In genomic region chr17:4420692-4421131, GRCh38 we compare ENCODE assay signal across 8 cellular contexts. TPM values are rescaled to one million over a fixed set of nuclear protein-coding genes. Genes with fewer than 3 reads are reported as not detected.
DNase-seq lines count a peak whose midpoint lies in the region; ATAC-seq and TF ChIP-seq lines count a peak whose summit lies in the region.

No MANE protein-coding gene starts in this region.

- H3K27ac ChIP-seq in GM23248: no peak overlapping the region
- H3K27ac ChIP-seq in coronary artery: no peak overlapping the region
- H3K27ac ChIP-seq in left lung: no peak overlapping the region

- ATAC-seq in left lung (peak; percentile 95), GM21619 (IDR thresholded peaks at IDR 0.05; ENCODE audit: unreplicated experiment) (no peak)

- H4K20me1 ChIP-seq in GM23248 (ENCODE audit: insufficient read depth): no peaks in the 10 kb centered on the region

- H2AFZ ChIP-seq in GM23248: peak overlapping the region; percentile 79

- H3K79me2 ChIP-seq in GM23248 (ENCODE audit: insufficient read depth): no peaks in the 10 kb centered on the region

- H3K4me1 ChIP-seq in GM23248 (ENCODE audit: insufficient read depth): no peaks in the 10 kb centered on the region
- peaks cover 0 to 6% of the 10 kb centered on the region in 2 donors for H3K4me1 ChIP-seq in left lung

- peak overlapping the region; percentile 40 for H3K4me2 ChIP-seq in GM23248 (ENCODE audit: unreplicated experiment)

- H3K4me3 ChIP-seq in GM23248 (peak overlapping the region; percentile 33; the same call in 1 of the 2 replicates), coronary artery (no peak overlapping the region), left lung (no peak overlapping the region)

- in situ Hi-C loops in GM23248 (cut with MboI): no loop called here

- WGBS in GM23248 (ENCODE audit: low coverage in 1 of 2, low lambda C conversion rate in 2 of 2, missing lambda C conversion rate in 2 of 2), 2 experiments: 7 to 8% methylated on average over 7 of the region's 7 CpGs

- H3K27me3 ChIP-seq in GM23248 (replicated peaks; ENCODE audit: insufficient read depth): no peaks in the 10 kb centered on the region
- H3K27me3 ChIP-seq in left lung: no peaks in the 10 kb centered on the region

- TF ChIP-seq CTCF in coronary artery (IDR thresholded peaks at IDR 0.05) (peak; percentile 65), left lung (IDR thresholded peaks at IDR 0.05) (peak; percentile 80 to 83)

- intact Hi-C loops in left lung (cut with DNase I): loop anchor here in 1 of 2 donors (10.0 kb wide), 1 partner anchor 124 kb away; no protein-coding TSS in a partner anchor

- H3K36me3 ChIP-seq in GM23248 (ENCODE audit: low read depth) (no peaks in the 10 kb centered on the region), left lung (no peaks in the 10 kb centered on the region)

- no peaks in the 10 kb centered on the region for H3K9me2 ChIP-seq in GM23248 (ENCODE audit: insufficient read depth)

- DNase-seq in Ammon's horn (ENCODE audit: low spot score) (peak; percentile 92), GM23248 (peak; percentile 78), NCI-H446 treated with DMSO at 0.1 percent for 48 hours (lab: John Stamatoyannopoulos, UW) (peak; percentile 44), coronary artery (ENCODE audit: low spot score) (no peak), left lung (peak in 1 of 2 donors; percentile 40)
- DNase-seq in activated CD4-positive, alpha-beta T cell treated with anti-CD3 and anti-CD28 coated beads for 4 hours: peak; percentile 53
- peak; percentile 29 to 32 (median 31) for DNase-seq in stimulated activated CD4-positive, alpha-beta T cell treated with anti-CD3 and anti-CD28 coated beads, TNF-alpha, amount 100 ng/mL, for 24 hours (ENCODE audit: low read depth in 3 of 3)

- no peak overlapping the region for H3K9ac ChIP-seq in GM23248

- no peaks in the 10 kb centered on the region for H3F3A ChIP-seq in GM23248 (ENCODE audit: insufficient read depth)

- H3K9me3 ChIP-seq in GM23248 (ENCODE audit: low read depth): no peaks in the 10 kb centered on the region
- H3K9me3 ChIP-seq in left lung: no peaks in the 10 kb centered on the region

RNA-seq across cellular contexts. Expression of gene SPNS3, which starts 13.0 kb away (rescaled TPM):
- total RNA-seq in GM23248 (2014; rRNA removed; shearing (Covaris generic)): not detected in 2 replicates
- not detected in 2 replicates for polyA plus RNA-seq in GM23248 (2016; fragmentation: Nextera tagmentation; extraction: Ambion mirVana)
- total RNA-seq in left lung: under 1 TPM in 1 of 2 donors, not detected in 1; 0.55 TPM

RNA-seq across cellular contexts. Expression of gene UBE2G1, which starts 54.2 kb away (rescaled TPM):
- 37.8 and 39.2 TPM in 2 replicates for total RNA-seq in GM23248 (2014; rRNA removed; shearing (Covaris generic))
- polyA plus RNA-seq in GM23248 (2016; fragmentation: Nextera tagmentation; extraction: Ambion mirVana): 49.4 and 55.8 TPM in 2 replicates
- 10 to 100 TPM; 47.8 to 56.9 TPM for total RNA-seq in left lung
